In the genomic region with DNA sequence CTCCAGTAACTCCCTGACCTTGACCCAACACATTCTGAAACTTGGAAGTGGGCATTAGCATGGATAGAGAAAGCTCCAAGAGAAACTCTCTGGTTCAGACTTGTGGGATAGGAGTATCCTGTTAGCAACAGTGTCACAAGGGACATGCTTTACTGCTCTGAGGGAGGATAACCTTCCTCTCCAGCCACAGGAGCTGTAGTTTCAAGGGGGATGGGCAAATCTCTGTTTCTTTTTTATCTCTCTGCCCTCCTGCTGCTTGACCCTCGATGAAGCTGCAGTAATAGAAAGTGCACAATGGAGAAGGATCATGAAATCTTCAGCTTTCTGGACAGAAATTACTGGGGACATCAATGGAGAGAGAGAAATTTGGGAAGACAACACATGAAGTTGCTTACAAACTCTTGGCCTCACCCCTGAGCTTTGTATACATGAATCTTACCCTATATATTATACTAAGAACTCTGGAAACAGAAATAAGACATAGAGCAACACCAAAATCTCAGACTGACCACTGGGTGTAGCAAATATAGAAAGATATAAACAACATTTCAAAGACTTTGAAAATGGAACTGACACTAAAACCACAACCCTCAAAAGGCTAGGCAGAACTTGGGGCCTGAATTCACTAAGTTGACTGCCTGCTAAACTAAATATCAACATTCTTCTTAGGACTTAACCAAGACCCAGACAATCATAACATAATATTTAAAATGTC, we compare ENCODE assay signal across 16 cellular contexts.
DNase-seq lines count a peak whose midpoint lies in the region; ATAC-seq and TF ChIP-seq lines count a peak whose summit lies in the region.
"Had no signal": no experiment of that assay in that cellular context is flagged by ENCODE, and none has a peak within 500 bp of the region (broad histone marks: within the 10 kb centered on the region; RNA-seq: fewer than 3 reads in every experiment).

No MANE protein-coding gene starts in this region.

- no peak for DNase-seq in glomerular visceral epithelial cell (ENCODE audit: extremely low spot score)
- DNase-seq in Karpas-422 = no peak
- DNase-seq in GM13976 (ENCODE audit: low spot score) = no peak
- no peak for DNase-seq in NCI-H2227 (lab: John Stamatoyannopoulos, UW; ENCODE audit: unreplicated experiment)
- DNase-seq: activated CD8-positive, alpha-beta T cell treated with anti-CD3 and anti-CD28 coated beads, Interleukin-2, amount 10 ng/mL, durations not matched to agents 7 days and 5 days; activated naive CD4-positive, alpha-beta T cell treated with anti-CD3 and anti-CD28 coated beads, Interleukin-2, amount 50 U/mL, for 16 hours; head of caudate nucleus; NCI-H1092 treated with DMSO at 0.1 percent for 48 hours; NCI-H446 treated with DMSO at 0.1 percent for 48 hours; stimulated activated CD8-positive, alpha-beta memory T cell treated with anti-CD3 and anti-CD28 coated beads, Interleukin-4, amount 100 ng/mL, for 48 hours; T-helper 9 cell had no signal

- in situ Hi-C loops in GM13976 (cut with MboI; ENCODE audit: low sequenced_read_pairs, unreplicated experiment) = no loop called here

- TF ChIP-seq CTCF in KMS-11 (conservative IDR thresholded peaks at IDR 0.05; ENCODE audit: low read depth, low read length) = no peak
- no peak for TF ChIP-seq CTCF in GM13976 (IDR thresholded peaks at IDR 0.05; ENCODE audit: borderline replicate concordance, control extremely low read depth, extremely low read depth, insufficient read depth, missing control alignments)

- H3K4me1 ChIP-seq in KMS-11 (ENCODE audit: low read depth, poor library complexity, severe bottlenecking) (peaks cover 57% of the 10 kb centered on the region), Karpas-422 (ENCODE audit: low read length) (no peaks in the 10 kb centered on the region)

- H4K20me1 ChIP-seq in KMS-11 (ENCODE audit: insufficient read depth) (no peaks in the 10 kb centered on the region), Karpas-422 (ENCODE audit: insufficient read depth, low read depth, low read length) (no peaks in the 10 kb centered on the region)

- H3K4me2 ChIP-seq in KMS-11 = peak overlapping the region; percentile 72
- no peak overlapping the region for H3K4me2 ChIP-seq in Karpas-422 (ENCODE audit: low read depth, low read length, poor library complexity, severe bottlenecking)

- no peaks in the 10 kb centered on the region for H3K27me3 ChIP-seq in KMS-11 (ENCODE audit: insufficient read depth, low read depth)
- H3K27me3 ChIP-seq in Karpas-422 (ENCODE audit: low read length) = no peaks in the 10 kb centered on the region

- H3K4me3 ChIP-seq in GM08714 (ENCODE audit: low read length) (peak overlapping the region; percentile 19; the same call in 1 of the 2 replicates), KMS-11 (IDR thresholded peaks at IDR 0.05; ENCODE audit: insufficient read depth, low read depth, low read length) (no peak overlapping the region), Karpas-422 (ENCODE audit: low read length) (no peak overlapping the region)
- H3K4me3 ChIP-seq: lung had no signal

- no peaks in the 10 kb centered on the region for H3K9me2 ChIP-seq in Karpas-422 (replicated peaks; ENCODE audit: insufficient read depth, low read length)

- no peak overlapping the region for H3K9ac ChIP-seq in KMS-11
- no peak overlapping the region for H3K9ac ChIP-seq in Karpas-422 (ENCODE audit: low read length)

- peak overlapping the region; percentile 46 for H2AFZ ChIP-seq in KMS-11 (ENCODE audit: low read depth)
- H2AFZ ChIP-seq in Karpas-422 (ENCODE audit: low read length) = no peak overlapping the region

- H3K27ac ChIP-seq in KMS-11 (peak overlapping the region; percentile 50), Karpas-422 (ENCODE audit: low read length) (no peak overlapping the region)

- peak; percentile 68 for ATAC-seq in GM19395 (IDR thresholded peaks at IDR 0.05; ENCODE audit: unreplicated experiment)
- ATAC-seq in HG02763 (IDR thresholded peaks at IDR 0.05; ENCODE audit: unreplicated experiment) = peak; percentile 80
- ATAC-seq: activated CD8-positive, alpha-beta T cell treated with anti-CD3 and anti-CD28 coated beads, Interleukin-2, amount 10 ng/mL, durations not matched to agents 7 days and 5 days had no signal

- H3K9me3 ChIP-seq in Karpas-422 (ENCODE audit: low read length) = no peaks in the 10 kb centered on the region

- H3K79me2 ChIP-seq in KMS-11 (ENCODE audit: insufficient read depth, low read depth) (no peaks in the 10 kb centered on the region), Karpas-422 (ENCODE audit: low read length) (no peaks in the 10 kb centered on the region)

- H3K36me3 ChIP-seq in KMS-11 (ENCODE audit: insufficient read depth) (no peaks in the 10 kb centered on the region), Karpas-422 (ENCODE audit: insufficient read depth, low read length) (no peaks in the 10 kb centered on the region)
